ENCODE assay signal across 26 cellular contexts in genomic region chr12:76075448-76075847, GRCh38.
"Had no signal": no experiment of that assay in that cellular context is flagged by ENCODE, and none has a peak within 500 bp of the region (broad histone marks: within the 10 kb centered on the region; RNA-seq: fewer than 3 reads in every experiment).

No MANE protein-coding gene starts in this region.

- H3K27me3 Mint-ChIP-seq: activated B cell treated with CpG ODN at 0.5 μM for 24 hours; activated CD4-positive, alpha-beta T cell treated with anti-CD3 and anti-CD28 coated beads for 36 hours; activated CD8-positive, alpha-beta memory T cell treated with anti-CD3 and anti-CD28 coated beads, Interleukin-2, amount 10 ng/mL, durations not matched to agents 7 days and 5 days; activated naive CD4-positive, alpha-beta T cell treated with anti-CD3 and anti-CD28 coated beads, Interleukin-2, amount 10 ng/mL, durations not matched to agents 7 days and 5 days; central memory CD8-positive, alpha-beta T cell; dendritic cell treated with granulocyte-macrophage colony-stimulating factor and Interleukin-4, amounts not matched to agents 40 ng/mL and 50 ng/mL, for 4 days had no signal

- H3K4me3 Mint-ChIP-seq: activated B cell treated with CpG ODN at 0.5 μM for 24 hours; activated CD4-positive, alpha-beta T cell treated with anti-CD3 and anti-CD28 coated beads for 36 hours; activated CD8-positive, alpha-beta memory T cell treated with anti-CD3 and anti-CD28 coated beads, Interleukin-2, amount 10 ng/mL, durations not matched to agents 7 days and 5 days; activated CD8-positive, alpha-beta T cell treated with anti-CD3 and anti-CD28 coated beads, Interleukin-2, amount 10 ng/mL, durations not matched to agents 7 days and 5 days; activated naive CD4-positive, alpha-beta T cell treated with anti-CD3 and anti-CD28 coated beads, Interleukin-2, amount 10 ng/mL, durations not matched to agents 7 days and 5 days; activated T-helper 1 cell treated with anti-CD3 and anti-CD28 coated beads, Interleukin-12 subunit alpha, Interleukin-12 subunit beta, Interleukin-2, Interleukin-4 antibody, amounts not matched to agents 30 ng/mL and 10 ng/mL and 1 ng/mL, durations not matched to agents 14 hours and 24 hours and 36 hours; central memory CD8-positive, alpha-beta T cell; dendritic cell treated with granulocyte-macrophage colony-stimulating factor and Interleukin-4, amounts not matched to agents 40 ng/mL and 50 ng/mL, for 4 days; nephron; T-helper 2 cell treated with Interferon-gamma antibody and Interleukin-4, amounts not matched to agents 5 μg/mL and 100 μg/mL, for 36 hours had no signal

- H3K27ac Mint-ChIP-seq: activated B cell treated with CpG ODN at 0.5 μM for 24 hours; activated naive CD4-positive, alpha-beta T cell treated with anti-CD3 and anti-CD28 coated beads, Interleukin-2, amount 10 ng/mL, durations not matched to agents 7 days and 5 days; activated T-helper 1 cell treated with anti-CD3 and anti-CD28 coated beads, Interleukin-12 subunit alpha, Interleukin-12 subunit beta, Interleukin-2, Interleukin-4 antibody, amounts not matched to agents 30 ng/mL and 10 ng/mL and 1 ng/mL, durations not matched to agents 14 hours and 24 hours and 36 hours; dendritic cell treated with granulocyte-macrophage colony-stimulating factor and Interleukin-4, amounts not matched to agents 40 ng/mL and 50 ng/mL, for 4 days; nephron had no signal

- DNase-seq: activated B cell treated with CpG ODN at 0.5 μM for 24 hours; activated CD4-positive, alpha-beta T cell treated with anti-CD3 and anti-CD28 coated beads for 36 hours; activated CD8-positive, alpha-beta memory T cell treated with anti-CD3 and anti-CD28 coated beads, Interleukin-2, amount 10 ng/mL, durations not matched to agents 7 days and 5 days; activated CD8-positive, alpha-beta T cell treated with anti-CD3 and anti-CD28 coated beads, Interleukin-2, amount 10 ng/mL, durations not matched to agents 7 days and 5 days; activated gamma-delta T cell; activated naive CD4-positive, alpha-beta T cell treated with anti-CD3 and anti-CD28 coated beads, Interleukin-2, amount 10 ng/mL, durations not matched to agents 7 days and 5 days; amygdala; effector CD4-positive, alpha-beta T cell; foreskin keratinocyte; heart right ventricle; kidney glomerular epithelial cell; right lobe of liver; stimulated activated CD4-positive, alpha-beta T cell treated with anti-CD3 and anti-CD28 coated beads, Interleukin-12 subunit alpha, Interleukin-12 subunit beta, amount 100 ng/mL, for 4 hours; stimulated activated CD4-positive, alpha-beta T cell treated with anti-CD3 and anti-CD28 coated beads, Interleukin-4, amount 100 ng/mL, for 1 hour; stomach; T-helper 1 cell; thyroid gland; upper lobe of right lung had no signal

- H3K36me3 ChIP-seq: right lobe of liver, thyroid gland had no signal

- H3K4me1 ChIP-seq: thyroid gland, upper lobe of right lung had no signal

- H3K9me3 ChIP-seq: right lobe of liver, thyroid gland, upper lobe of right lung had no signal

- H3K9me3 Mint-ChIP-seq: central memory CD8-positive, alpha-beta T cell had no signal

- H3K27ac ChIP-seq: esophagus muscularis mucosa, foreskin keratinocyte, heart right ventricle, right lobe of liver, stomach, thyroid gland, upper lobe of right lung had no signal

- ATAC-seq: activated CD8-positive, alpha-beta T cell treated with anti-CD3 and anti-CD28 coated beads, Interleukin-2, amount 10 ng/mL, durations not matched to agents 7 days and 5 days; foreskin keratinocyte; heart right ventricle; left lobe of liver; right lobe of liver; upper lobe of right lung had no signal

- H3K27me3 ChIP-seq: esophagus muscularis mucosa, foreskin keratinocyte, heart right ventricle, right lobe of liver, stomach, thyroid gland, upper lobe of right lung had no signal

- H3K4me3 ChIP-seq: esophagus muscularis mucosa, heart right ventricle, lung, right lobe of liver, stomach, thyroid gland, upper lobe of right lung had no signal
